19 cellular contexts compared by ENCODE assay signal in genomic region chr3:18185624-18186023, GRCh38.
DNase-seq lines count a peak whose midpoint lies in the region; ATAC-seq, FAIRE-seq and TF ChIP-seq lines count a peak whose summit lies in the region.
"Had no signal": no experiment of that assay in that cellular context is flagged by ENCODE, and none has a peak within 500 bp of the region (broad histone marks: within the 10 kb centered on the region; RNA-seq: fewer than 3 reads in every experiment).

No MANE protein-coding gene starts in this region.

- no peak overlapping the region for H3K9ac ChIP-seq in HepG2 (ENCODE audit: insufficient read depth, low read depth, low read length)

- H3K9me3 ChIP-seq in HepG2 (ENCODE audit: low read length) (no peaks in the 10 kb centered on the region), right lobe of liver (no peaks in the 10 kb centered on the region), RWPE2 (ENCODE audit: severe bottlenecking) (no peaks in the 10 kb centered on the region), ascending aorta (no peaks in the 10 kb centered on the region)
- H3K9me3 ChIP-seq: HAP-1 had no signal

- TF ChIP-seq POLR2A in HepG2 (IDR thresholded peaks at IDR 0.05; ENCODE audit: insufficient read depth in 1 of 2, low read depth in 2 of 2, low read length in 2 of 2) (no peak), right lobe of liver (IDR thresholded peaks at IDR 0.05) (no peak)

- DNase-seq in HepG2 (ENCODE audit: low spot score) (no peak), right lobe of liver (no peak), RWPE2 (ENCODE audit: low spot score) (no peak), kidney tubule cell (ENCODE audit: low spot score) (peak; percentile 2), ascending aorta (ENCODE audit: low spot score in 2 of 2) (no peak)
- DNase-seq in activated CD8-positive, alpha-beta memory T cell treated with anti-CD3 and anti-CD28 coated beads for 24 hours: no peak
- DNase-seq: 8988T; C1 segment of cervical spinal cord; Calu3; CD4-positive, alpha-beta memory T cell; COR-L47; DMS53; DMS79 treated with DMSO at 0.1 percent for 48 hours; GF-D8; HFFc6 had no signal

- H3K79me2 ChIP-seq in HepG2 (ENCODE audit: insufficient read depth, low read length): no peaks in the 10 kb centered on the region

- H3K27me3 ChIP-seq in HepG2 (ENCODE audit: control insufficient read depth in 1 of 2, insufficient read depth in 2 of 2, low read length in 2 of 2) (no peaks in the 10 kb centered on the region), right lobe of liver (no peaks in the 10 kb centered on the region), RWPE2 (ENCODE audit: insufficient read depth, poor library complexity, severe bottlenecking) (no peaks in the 10 kb centered on the region), ascending aorta (no peaks in the 10 kb centered on the region)

- in situ Hi-C loops in HepG2 (cut with HindIII; ENCODE audit: extremely low pct_ligation_motif_present, low pct_unique_long_range_greater_than_20kb): no loop called here

- TF ChIP-seq EP300 in HepG2 (IDR thresholded peaks at IDR 0.05; ENCODE audit: low read depth in 2 of 2, low read length in 2 of 2) (no peak), HepG2 (CRISPR knock-in tag; IDR thresholded peaks at IDR 0.05; ENCODE audit: borderline replicate concordance) (no peak)

- intact Hi-C loops in HepG2 (cut with micrococcal nuclease; ENCODE audit: unreplicated experiment): no loop called here
- intact Hi-C loops in right lobe of liver (cut with DNase I): no loop called here
- intact Hi-C loops in ascending aorta (cut with DNase I): no loop called here

- FAIRE-seq in HepG2 (lab: Jason Lieb, UNC): no peak
- FAIRE-seq: GM12891, GM18507 had no signal

- TF ChIP-seq CTCF in HepG2 (CRISPR knock-in tag; IDR thresholded peaks at IDR 0.05) (no peak), right lobe of liver (IDR thresholded peaks at IDR 0.05) (no peak), RWPE2 (IDR thresholded peaks at IDR 0.05; ENCODE audit: poor library complexity, severe bottlenecking) (no peak), ascending aorta (IDR thresholded peaks at IDR 0.05) (no peak)

- CTCF ChIA-PET in HepG2 (lab: Yijun Ruan, JAX; ENCODE audit: low intra/inter-chr PET ratio, low total read pairs): no interaction called here

- H3K4me1 ChIP-seq in HepG2 (ENCODE audit: insufficient read depth, low read length) (no peaks in the 10 kb centered on the region), right lobe of liver (no peaks in the 10 kb centered on the region), RWPE2 (ENCODE audit: insufficient read depth, poor library complexity, severe bottlenecking) (peaks cover 4% of the 10 kb centered on the region), ascending aorta (no peaks in the 10 kb centered on the region)
- H3K4me1 ChIP-seq: HAP-1 had no signal

- no peaks in the 10 kb centered on the region for H4K20me1 ChIP-seq in HepG2 (ENCODE audit: insufficient read depth, low read length)

- 9% methylated on average over 1 of the region's 1 CpG for WGBS in HepG2 (ENCODE audit: low lambda C conversion rate)
- WGBS in right lobe of liver (ENCODE audit: insufficient coverage, low coverage, low lambda C conversion rate, missing lambda C conversion rate): 78% methylated on average over 1 of the region's 1 CpG

- POLR2A ChIA-PET in HepG2 (lab: Yijun Ruan, JAX): no interaction called here

- H3K27ac ChIP-seq in HepG2 (ENCODE audit: extremely low read length, insufficient read depth, low read length): no peak overlapping the region
- H3K27ac ChIP-seq in right lobe of liver: no peak overlapping the region
- H3K27ac ChIP-seq in RWPE2 (ENCODE audit: poor library complexity, severe bottlenecking): no peak overlapping the region
- H3K27ac ChIP-seq in ascending aorta: no peak overlapping the region

- TF ChIP-seq RAD21 in HepG2 (CRISPR knock-in tag; IDR thresholded peaks at IDR 0.05): no peak

- H3K4me2 ChIP-seq in HepG2 (ENCODE audit: low read depth, low read length): no peak overlapping the region
- H3K4me2 ChIP-seq: GM23338 had no signal

- no peak overlapping the region for H2AFZ ChIP-seq in HepG2 (ENCODE audit: low read length)
- H2AFZ ChIP-seq: GM23338 had no signal

- H3K4me3 ChIP-seq in HepG2 (replicated peaks in 1 of 3; ENCODE audit: insufficient read depth in 1 of 3, low read depth in 2 of 3, low read length in 3 of 3) (no peak overlapping the region), right lobe of liver (no peak overlapping the region), RWPE2 (ENCODE audit: severe bottlenecking) (no peak overlapping the region), ascending aorta (no peak overlapping the region)
- H3K4me3 ChIP-seq: GM23338, HAP-1 had no signal

- BruUV-seq in HepG2 (replicated peaks; lab: Mats Ljungman, UMichigan): no TSS peak

- ATAC-seq in HepG2: no peak
- ATAC-seq in right lobe of liver: no peak
- peak; percentile 14; the same call in 1 of the 3 replicates for ATAC-seq in RWPE2 (ENCODE audit: low read depth)
- ATAC-seq: GM23338 had no signal

- H3K36me3 ChIP-seq in HepG2 (replicated peaks in 1 of 2; ENCODE audit: control insufficient read depth in 1 of 2, insufficient read depth in 2 of 2, low read length in 2 of 2): no peaks in the 10 kb centered on the region
- no peaks in the 10 kb centered on the region for H3K36me3 ChIP-seq in right lobe of liver
- no peaks in the 10 kb centered on the region for H3K36me3 ChIP-seq in RWPE2 (ENCODE audit: low read depth)
- no peaks in the 10 kb centered on the region for H3K36me3 ChIP-seq in ascending aorta
- H3K36me3 ChIP-seq: HAP-1 had no signal

TF ChIP-seq in HepG2, 621 proteins besides CTCF, POLR2A, EP300 and RAD21:
- TF ChIP-seq PRMT3 (CRISPR knock-in tag; IDR thresholded peaks at IDR 0.05; ENCODE audit: borderline replicate concordance, low read depth) (no peak), MAFK (conservative IDR thresholded peaks at IDR 0.05 in 1 of 2, IDR thresholded peaks at IDR 0.05 in 1 of 2; ENCODE audit: low read length in 2 of 2) (peak in 1 of 2 experiments; percentile 48; a peak in 2 of 4 replicates), NFE2L2 (IDR thresholded peaks at IDR 0.05; ENCODE audit: low read length) (peak; percentile 65; the same call in 1 of the 2 replicates)
